8 cellular contexts compared by ENCODE assay signal in the genomic region with DNA sequence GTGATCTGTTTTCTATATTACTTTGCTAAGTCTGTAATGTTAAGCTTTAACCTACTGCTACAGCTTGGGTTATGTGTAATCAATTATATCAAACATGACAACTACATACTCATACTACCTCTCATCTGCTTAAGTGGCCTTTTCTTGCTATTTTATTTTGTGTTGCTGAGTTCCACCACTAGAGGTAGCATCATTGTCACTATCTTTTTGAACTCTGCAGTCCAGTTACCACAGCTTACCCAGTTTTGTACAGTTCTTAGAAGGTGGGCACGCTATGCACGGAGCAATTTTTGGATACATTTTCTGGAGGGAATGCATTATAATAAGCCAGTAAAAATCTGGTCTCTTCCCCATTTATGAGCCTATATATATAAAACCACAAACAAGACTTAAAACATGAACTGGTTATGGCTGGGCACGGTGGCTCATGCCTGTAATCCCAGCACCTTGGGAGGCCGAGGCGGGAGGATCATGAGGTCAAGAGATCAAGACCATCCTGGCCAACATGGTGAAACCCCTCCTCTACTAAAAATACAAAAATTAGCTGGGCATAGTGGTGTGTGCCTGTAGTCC. TPM values are rescaled to one million over a fixed set of nuclear protein-coding genes. Genes with fewer than 3 reads are reported as not detected.
DNase-seq lines count a peak whose midpoint lies in the region; ATAC-seq and TF ChIP-seq lines count a peak whose summit lies in the region.

No MANE protein-coding gene starts in this region.

- no peaks in the 10 kb centered on the region for H3K9me3 ChIP-seq in WERI-Rb-1 (ENCODE audit: severe bottlenecking)
- no peaks in the 10 kb centered on the region for H3K9me3 ChIP-seq in thyroid gland

- intact Hi-C loops in thyroid gland (cut with DNase I): loop anchor here (10.0 kb wide), 1 partner anchor 95 kb away; no protein-coding TSS in a partner anchor

- in situ Hi-C loops in KBM-7 (cut with MboI; ENCODE audit: low pct_unique_long_range_greater_than_20kb, low sequenced_read_pairs): no loop called here

- H3K27ac Mint-ChIP-seq in stimulated activated naive CD8-positive, alpha-beta T cell treated with anti-CD3 and anti-CD28 coated beads, Interleukin-15, amount 100 ng/mL, for 72 hours: no peak overlapping the region

- H3K27me3 ChIP-seq in WERI-Rb-1 (ENCODE audit: insufficient read depth, low read depth, severe bottlenecking) (no peaks in the 10 kb centered on the region), thyroid gland (no peaks in the 10 kb centered on the region)

- H3K27ac ChIP-seq in WERI-Rb-1: no peak overlapping the region
- no peak overlapping the region for H3K27ac ChIP-seq in thyroid gland

- peaks cover 0 to 7% of the 10 kb centered on the region in 2 donors for H3K4me1 ChIP-seq in thyroid gland

- TF ChIP-seq CTCF in WERI-Rb-1 (IDR thresholded peaks at IDR 0.05; ENCODE audit: low read depth, low read length) (peak; percentile 62), thyroid gland (IDR thresholded peaks at IDR 0.05) (peak; percentile 42 to 81 (median 64))

- no peak overlapping the region for H3K4me3 Mint-ChIP-seq in stimulated activated naive CD8-positive, alpha-beta T cell treated with anti-CD3 and anti-CD28 coated beads, Interleukin-15, amount 100 ng/mL, for 72 hours

- peaks cover 10% of the 10 kb centered on the region for H3K36me3 ChIP-seq in WERI-Rb-1
- no peaks in the 10 kb centered on the region for H3K36me3 ChIP-seq in thyroid gland

- no peak for DNase-seq in stimulated activated naive CD8-positive, alpha-beta T cell treated with anti-CD3 and anti-CD28 coated beads, Interleukin-15, amount 100 ng/mL, for 72 hours
- no peak for DNase-seq in stimulated activated naive CD8-positive, alpha-beta T cell treated with anti-CD3 and anti-CD28 coated beads, Interleukin-15, Interleukin-2, amounts not matched to agents 100 U/mL and 50 U/mL, for 24 hours
- DNase-seq in KBM-7: peak; percentile 55
- no peak for DNase-seq in WERI-Rb-1
- DNase-seq in iPS-NIHi11 (ENCODE audit: low spot score): peak; percentile 30
- DNase-seq in thyroid gland: no peak
- DNase-seq in stimulated activated CD4-positive, alpha-beta T cell treated with anti-CD3 and anti-CD28 coated beads, Interleukin-1b, Interleukin-23, amount 100 ng/mL, for 48 hours: no peak
- no peak for DNase-seq in DMS79 treated with DMSO at 0.1 percent for 48 hours (lab: John Stamatoyannopoulos, UW)

- H3K9me3 Mint-ChIP-seq in stimulated activated naive CD8-positive, alpha-beta T cell treated with anti-CD3 and anti-CD28 coated beads, Interleukin-15, amount 100 ng/mL, for 72 hours: no peaks in the 10 kb centered on the region

- TF ChIP-seq POLR2A in thyroid gland (IDR thresholded peaks at IDR 0.05): no peak

- peaks cover 6% of the 10 kb centered on the region for H3K4me1 Mint-ChIP-seq in stimulated activated naive CD8-positive, alpha-beta T cell treated with anti-CD3 and anti-CD28 coated beads, Interleukin-15, amount 100 ng/mL, for 72 hours

- peak; percentile 49 for ATAC-seq in stimulated activated naive CD8-positive, alpha-beta T cell treated with anti-CD3 and anti-CD28 coated beads, Interleukin-15, amount 100 ng/mL, for 72 hours
- no peak for ATAC-seq in stimulated activated naive CD8-positive, alpha-beta T cell treated with anti-CD3 and anti-CD28 coated beads, Interleukin-15, Interleukin-2, amounts not matched to agents 100 U/mL and 50 U/mL, for 24 hours

- H3K4me3 ChIP-seq in WERI-Rb-1 (ENCODE audit: low read depth, low read length) (no peak overlapping the region), thyroid gland (replicated peaks in 1 of 3) (no peak overlapping the region)

- WGBS in thyroid gland, 2 donors: 78 to 85% methylated on average over 5 of the region's 5 CpGs

- no peaks in the 10 kb centered on the region for H3K27me3 Mint-ChIP-seq in stimulated activated naive CD8-positive, alpha-beta T cell treated with anti-CD3 and anti-CD28 coated beads, Interleukin-15, amount 100 ng/mL, for 72 hours

RNA-seq across cellular contexts. Expression of gene SAV1, which starts 48.5 kb away (rescaled TPM):
- total RNA-seq in thyroid gland: 10 to 100 TPM; 40.2 to 72.4 (median 48.6) TPM

RNA-seq across cellular contexts. Expression of gene ATL1, which starts 59.7 kb away (rescaled TPM):
- total RNA-seq in thyroid gland: 1 to 10 TPM; 2.1 to 5.4 (median 4.6) TPM

Comparison
In these comparisons a context has a peak if more than half of its experiments do, and no peak if none do; other contexts are left out.
1. DNase-seq: peak in KBM-7 (single experiment) and iPS-NIHi11 (single experiment); none in stimulated activated naive CD8-positive, alpha-beta T cell treated with anti-CD3 and anti-CD28 coated beads, Interleukin-15, amount 100 ng/mL, for 72 hours (0 of 2), stimulated activated naive CD8-positive, alpha-beta T cell treated with anti-CD3 and anti-CD28 coated beads, Interleukin-15, Interleukin-2, amounts not matched to agents 100 U/mL and 50 U/mL, for 24 hours (single experiment), WERI-Rb-1 (single experiment), thyroid gland (0 of 2), stimulated activated CD4-positive, alpha-beta T cell treated with anti-CD3 and anti-CD28 coated beads, Interleukin-1b, Interleukin-23, amount 100 ng/mL, for 48 hours (single experiment) and DMS79 treated with DMSO at 0.1 percent for 48 hours (single experiment).